ENCODE assay signal across 2 cellular contexts in genomic region chr5:177349362-177349647, GRCh38.
TF ChIP-seq lines count a peak whose summit lies in the region.

No MANE protein-coding gene starts in this region.

TF ChIP-seq in GM23338, 12 proteins besides CTCF, POLR2A, EP300 and RAD21:
- no peak for TF ChIP-seq POLR2AphosphoS5 (IDR thresholded peaks at IDR 0.05; ENCODE audit: low read depth)
- TF ChIP-seq JUNB (IDR thresholded peaks at IDR 0.05; ENCODE audit: unreplicated experiment) = no peak
- no peak for TF ChIP-seq STAT1 (IDR thresholded peaks at IDR 0.05; ENCODE audit: unreplicated experiment)
- TF ChIP-seq EZH2 (IDR thresholded peaks at IDR 0.05; ENCODE audit: low read depth, unreplicated experiment) = no peak
- TF ChIP-seq ZNF462 (CRISPR knock-in tag; IDR thresholded peaks at IDR 0.05) = no peak
- TF ChIP-seq EZH2phosphoT487 (IDR thresholded peaks at IDR 0.05; ENCODE audit: unreplicated experiment) = no peak
- no peak for TF ChIP-seq ETS1 (IDR thresholded peaks at IDR 0.05)

TF ChIP-seq in HEK293T, 16 proteins besides CTCF, POLR2A, EP300 and RAD21:
- TF ChIP-seq FOXA1 (IDR thresholded peaks at IDR 0.05) (no peak), NFRKB (IDR thresholded peaks at IDR 0.05) (no peak), LEF1 (IDR thresholded peaks at IDR 0.05; ENCODE audit: borderline replicate concordance) (no peak), SUZ12 (IDR thresholded peaks at IDR 0.05) (no peak), L3MBTL2 (conservative IDR thresholded peaks at IDR 0.05) (no peak), ARNT (IDR thresholded peaks at IDR 0.05) (no peak), HDGF (IDR thresholded peaks at IDR 0.05; ENCODE audit: borderline replicate concordance) (no peak), BHLHE40 (IDR thresholded peaks at IDR 0.05; ENCODE audit: borderline replicate concordance) (no peak), TARDBP (IDR thresholded peaks at IDR 0.05) (no peak), CTBP1 (IDR thresholded peaks at IDR 0.05; ENCODE audit: borderline replicate concordance) (no peak)
